9 cellular contexts compared by ENCODE assay signal in the genomic region with DNA sequence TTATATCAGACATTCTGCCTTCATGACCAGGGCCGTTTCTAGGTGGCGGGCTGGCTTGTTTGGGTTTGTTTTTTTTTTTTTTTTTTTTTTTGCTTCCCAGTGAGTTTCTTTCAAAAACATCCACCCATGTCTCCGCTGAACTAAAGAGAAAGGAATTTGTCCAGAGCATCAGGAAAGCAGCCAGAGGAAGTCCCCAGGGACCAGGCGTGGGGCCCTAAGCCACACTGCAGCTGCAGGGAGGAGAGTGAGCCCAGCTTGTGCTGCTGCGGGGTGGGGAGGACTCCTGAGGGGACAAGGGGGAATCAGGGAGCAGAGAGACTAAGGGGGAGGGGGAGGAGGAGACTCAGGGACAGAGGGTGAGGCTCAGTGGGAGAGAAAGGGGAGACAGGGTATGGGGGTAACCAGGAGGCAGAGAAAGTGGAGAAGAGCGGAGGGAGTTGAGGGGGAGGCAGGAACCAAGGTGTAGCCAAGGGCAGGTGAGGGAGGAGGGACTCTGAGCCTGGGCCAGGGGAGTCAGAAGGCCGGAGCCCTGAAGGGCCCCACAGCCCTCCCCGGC. TPM values are rescaled to one million over a fixed set of nuclear protein-coding genes. Genes with fewer than 3 reads are reported as not detected.
DNase-seq lines count a peak whose midpoint lies in the region; ATAC-seq and TF ChIP-seq lines count a peak whose summit lies in the region.
"Had no signal": no experiment of that assay in that cellular context is flagged by ENCODE, and none has a peak within 500 bp of the region (broad histone marks: within the 10 kb centered on the region; RNA-seq: fewer than 3 reads in every experiment).

No MANE protein-coding gene starts in this region.

- H3K4me1 ChIP-seq in SJSA1 (replicated peaks), result peaks cover 60% of the 10 kb centered on the region
- peaks cover 14 to 60% (median 50%) of the 10 kb centered on the region in 5 donors for H3K4me1 ChIP-seq in subcutaneous abdominal adipose tissue (ENCODE audit: control insufficient read depth in 5 of 5, insufficient read depth in 5 of 5, low read length in 5 of 5)

- no TSS peak for BruUV-seq in Calu3 (replicated peaks; lab: Mats Ljungman, UMichigan)

- peak; percentile 25 for DNase-seq in HFF-Myc (ENCODE audit: extremely low read depth, low read depth)
- peak; percentile 94 to 96 for DNase-seq in SJSA1 (ENCODE audit: low read depth in 1 of 2, low spot score in 2 of 2)
- DNase-seq in left ventricle myocardium superior, result peak; percentile 91
- no peak for DNase-seq in midbrain (lab: John Stamatoyannopoulos, UW)
- DNase-seq in stimulated activated CD4-positive, alpha-beta T cell treated with anti-CD3 and anti-CD28 coated beads, Interleukin-4, amount 100 ng/mL, for 24 hours, result no peak
- DNase-seq in Calu3, result no peak
- no peak for DNase-seq in C1 segment of cervical spinal cord (lab: John Stamatoyannopoulos, UW)

- H3K27me3 ChIP-seq in SJSA1 (replicated peaks) (no peaks in the 10 kb centered on the region), subcutaneous abdominal adipose tissue (ENCODE audit: control insufficient read depth in 5 of 5, insufficient read depth in 4 of 5, low read length in 5 of 5) (no peaks in the 10 kb centered on the region)

- peak overlapping the region; percentile 90 for H3K27ac ChIP-seq in SJSA1
- H3K27ac ChIP-seq in subcutaneous abdominal adipose tissue (ENCODE audit: low read depth, low read length), result peak overlapping the region; percentile 74
- H3K27ac ChIP-seq: HL-60 had no signal

- peaks cover 9% of the 10 kb centered on the region for H3K4me1 Mint-ChIP-seq in Calu3 (ENCODE audit: low read depth, unreplicated experiment)

- H3K9me3 Mint-ChIP-seq in Calu3 (ENCODE audit: low read depth, unreplicated experiment), result no peaks in the 10 kb centered on the region

- H3K27ac Mint-ChIP-seq in Calu3 (ENCODE audit: unreplicated experiment), result no peak overlapping the region

- H3K9me3 ChIP-seq in SJSA1 (replicated peaks), result no peaks in the 10 kb centered on the region
- no peaks in the 10 kb centered on the region for H3K9me3 ChIP-seq in subcutaneous abdominal adipose tissue (ENCODE audit: control insufficient read depth in 5 of 5, low read length in 5 of 5)

- intact Hi-C loops in left ventricle myocardium superior (cut with micrococcal nuclease) (no loop called here), Calu3 (cut with micrococcal nuclease; ENCODE audit: unreplicated experiment) (no loop called here)

- no peak overlapping the region for H3K4me3 ChIP-seq in HFF-Myc (replicated peaks; ENCODE audit: low read depth, low read length)
- H3K4me3 ChIP-seq in SJSA1, result no peak overlapping the region
- H3K4me3 ChIP-seq in subcutaneous abdominal adipose tissue (ENCODE audit: low read depth in 1 of 5, low read length in 5 of 5), result no peak overlapping the region

- H3K9ac ChIP-seq in subcutaneous abdominal adipose tissue (ENCODE audit: low read length in 5 of 5), result peak overlapping the region in 3 of 5 donors; percentile 20 to 52 (median 20)

- peak; percentile 84 for ATAC-seq in left ventricle myocardium superior

- TF ChIP-seq CTCF in HFF-Myc (IDR thresholded peaks at IDR 0.05; ENCODE audit: low read depth, low read length, missing control alignments) (no peak), Calu3 (IDR thresholded peaks at IDR 0.05; ENCODE audit: unreplicated experiment) (no peak)

- CTCF ChIA-PET in Calu3 (lab: Charles Lee), result interaction anchor here (0.6 to 1.4 kb wide), 3 partner anchors 8 to 584 kb away, joined by 3 to 6 read pairs (median 3); no protein-coding TSS in a partner anchor

- peaks cover 43% of the 10 kb centered on the region for H3K27me3 Mint-ChIP-seq in Calu3 (ENCODE audit: unreplicated experiment)

- H3K36me3 ChIP-seq in SJSA1 (no peaks in the 10 kb centered on the region), subcutaneous abdominal adipose tissue (ENCODE audit: control insufficient read depth in 5 of 5, insufficient read depth in 5 of 5, low read length in 5 of 5) (no peaks in the 10 kb centered on the region)

- no peaks in the 10 kb centered on the region for H3K36me3 Mint-ChIP-seq in Calu3 (ENCODE audit: insufficient read depth, unreplicated experiment)

- no peak overlapping the region for H3K4me3 Mint-ChIP-seq in Calu3 (ENCODE audit: low read depth, unreplicated experiment)

RNA-seq across cellular contexts. Expression of a gene that starts 49.5 kb away (rescaled TPM):
- 1.3 and 2.2 TPM in 2 replicates for total RNA-seq in SJSA1 (2014; rRNA removed; shearing (Covaris generic))
- total RNA-seq in left ventricle myocardium superior (0.55 TPM), Calu3 (2022) (not detected in 2 replicates)

Comparison
In these comparisons a context has a peak if more than half of its experiments do, and no peak if none do; other contexts are left out.
1. DNase-seq: peak in HFF-Myc (single experiment), SJSA1 (2 of 2) and left ventricle myocardium superior (single experiment); none in midbrain (single experiment), stimulated activated CD4-positive, alpha-beta T cell treated with anti-CD3 and anti-CD28 coated beads, Interleukin-4, amount 100 ng/mL, for 24 hours (single experiment), Calu3 (single experiment) and C1 segment of cervical spinal cord (0 of 14).